Comparison of ENCODE assay signal across 11 cellular contexts in genomic region chr4:23934915-23935314, GRCh38. TPM values are rescaled to one million over a fixed set of nuclear protein-coding genes. Genes with fewer than 3 reads are reported as not detected.
DNase-seq lines count a peak whose midpoint lies in the region; ATAC-seq and TF ChIP-seq lines count a peak whose summit lies in the region.
"Had no signal": no experiment of that assay in that cellular context is flagged by ENCODE, and none has a peak within 500 bp of the region (broad histone marks: within the 10 kb centered on the region; RNA-seq: fewer than 3 reads in every experiment).

No MANE protein-coding gene starts in this region.

- no peak overlapping the region for H3K27ac Mint-ChIP-seq in naive thymus-derived CD4-positive, alpha-beta T cell
- H3K27ac Mint-ChIP-seq: activated T-helper 2 cell treated with anti-CD3 and anti-CD28 coated beads, Interferon-gamma antibody, Interleukin-2, Interleukin-4, amounts not matched to agents 10 μg/mL and 5 μg/mL and 100 μg/mL, durations not matched to agents 14 hours and 24 hours and 36 hours had no signal

- intact Hi-C loops in stomach (cut with DNase I; ENCODE audit: low total_unique reads), result no loop called here
- intact Hi-C loops in naive thymus-derived CD4-positive, alpha-beta T cell (cut with micrococcal nuclease), result no loop called here

- H3K27me3 ChIP-seq in stomach, result no peaks in the 10 kb centered on the region
- no peaks in the 10 kb centered on the region for H3K27me3 ChIP-seq in naive thymus-derived CD4-positive, alpha-beta T cell (ENCODE audit: control insufficient read depth in 2 of 2, insufficient read depth in 2 of 2, low read length in 2 of 2)

- 7 to 25% (median 17%) methylated on average over 3 of the region's 3 CpGs for WGBS in stomach, 5 donors

- peak overlapping the region in 3 of 5 donors; percentile 8 to 34 (median 22) for H3K27ac ChIP-seq in stomach
- H3K27ac ChIP-seq in naive thymus-derived CD4-positive, alpha-beta T cell (ENCODE audit: low read depth, low read length), result no peak overlapping the region

- H3K4me1 ChIP-seq in stomach, result peaks cover 11 to 52% (median 40%) of the 10 kb centered on the region in 4 donors
- no peaks in the 10 kb centered on the region for H3K4me1 ChIP-seq in naive thymus-derived CD4-positive, alpha-beta T cell (ENCODE audit: control insufficient read depth in 2 of 2, insufficient read depth in 2 of 2, low read length in 2 of 2)

- TF ChIP-seq EP300 in stomach (IDR thresholded peaks at IDR 0.05), result peak; percentile 28

- H3K36me3 ChIP-seq in stomach, result no peaks in the 10 kb centered on the region
- H3K36me3 ChIP-seq in naive thymus-derived CD4-positive, alpha-beta T cell (ENCODE audit: control insufficient read depth in 2 of 3, insufficient read depth in 3 of 3, low read length in 3 of 3), result no peaks in the 10 kb centered on the region

- POLR2A ChIA-PET in naive thymus-derived CD4-positive, alpha-beta T cell (lab: Charles Lee), result no interaction called here

- H3K4me3 Mint-ChIP-seq in naive thymus-derived CD4-positive, alpha-beta T cell, result no peak overlapping the region

- CTCF ChIA-PET in naive thymus-derived CD4-positive, alpha-beta T cell (lab: Charles Lee), result no interaction called here

- TF ChIP-seq CTCF in stomach (IDR thresholded peaks at IDR 0.05), result no peak

- no peaks in the 10 kb centered on the region for H3K9me3 ChIP-seq in stomach
- H3K9me3 ChIP-seq in naive thymus-derived CD4-positive, alpha-beta T cell (ENCODE audit: control insufficient read depth in 2 of 3, low read length in 3 of 3), result no peaks in the 10 kb centered on the region

- DNase-seq in HCEC 1CT (peak; percentile 73), astrocyte of the hippocampus (ENCODE audit: low read depth, low spot score) (peak; percentile 96), hepatic stellate cell (ENCODE audit: low spot score) (peak; percentile 49), stomach (peak; percentile 75), activated gamma-delta T cell treated with Interleukin-2 at 50 U/mL for 16 hours (no peak)
- DNase-seq in naive thymus-derived CD4-positive, alpha-beta T cell, result no peak
- DNase-seq: PC-3 had no signal

- H3K36me3 Mint-ChIP-seq in naive thymus-derived CD4-positive, alpha-beta T cell, result no peaks in the 10 kb centered on the region

- no peak for TF ChIP-seq POLR2A in stomach (IDR thresholded peaks at IDR 0.05)

- ATAC-seq in HG02571 (IDR thresholded peaks at IDR 0.05; ENCODE audit: unreplicated experiment) (no peak), GM19324 (IDR thresholded peaks at IDR 0.05; ENCODE audit: low FRiP score, unreplicated experiment) (no peak)
- no peak for ATAC-seq in naive thymus-derived CD4-positive, alpha-beta T cell
- ATAC-seq: GM12878, PC-3 had no signal

- H3K4me1 Mint-ChIP-seq in naive thymus-derived CD4-positive, alpha-beta T cell, result no peaks in the 10 kb centered on the region

- H3K4me3 ChIP-seq in stomach, result no peak overlapping the region
- no peak overlapping the region for H3K4me3 ChIP-seq in naive thymus-derived CD4-positive, alpha-beta T cell (ENCODE audit: low read length)
- H3K4me3 ChIP-seq: GM12878 had no signal

- peaks cover 0 to 6% (median 0%) of the 10 kb centered on the region in 5 donors for H3K27me3 Mint-ChIP-seq in naive thymus-derived CD4-positive, alpha-beta T cell

- H3K9me3 Mint-ChIP-seq in naive thymus-derived CD4-positive, alpha-beta T cell, result peaks cover 0 to 6% (median 3%) of the 10 kb centered on the region in 11 donors
- H3K9me3 Mint-ChIP-seq: activated T-helper 2 cell treated with anti-CD3 and anti-CD28 coated beads, Interferon-gamma antibody, Interleukin-2, Interleukin-4, amounts not matched to agents 10 μg/mL and 5 μg/mL and 100 μg/mL, durations not matched to agents 14 hours and 24 hours and 36 hours had no signal

RNA-seq across cellular contexts. Expression of gene PPARGC1A, which starts 45.1 kb away (rescaled TPM):
- 100 to 1,000 TPM in 1 of 5 donors, 10 to 100 TPM in 4; 11.0 to 230 (median 32.1) TPM for total RNA-seq in stomach
- polyA plus RNA-seq in stomach, result 1 to 10 TPM; 2.0 to 3.2 (median 2.9) TPM
- not detected for total RNA-seq in naive thymus-derived CD4-positive, alpha-beta T cell
- polyA plus RNA-seq in naive thymus-derived CD4-positive, alpha-beta T cell, result not detected
- total RNA-seq: activated T-helper 2 cell treated with anti-CD3 and anti-CD28 coated beads, Interferon-gamma antibody, Interleukin-2, Interleukin-4, amounts not matched to agents 10 μg/mL and 5 μg/mL and 100 μg/mL, durations not matched to agents 14 hours and 24 hours and 36 hours; PC-3 had no signal

Comparison
In these comparisons a context has a peak if more than half of its experiments do, and no peak if none do; other contexts are left out.
1. DNase-seq: peak in HCEC 1CT (single experiment), astrocyte of the hippocampus (single experiment), hepatic stellate cell (single experiment) and stomach (single experiment); none in activated gamma-delta T cell treated with Interleukin-2 at 50 U/mL for 16 hours (single experiment) and naive thymus-derived CD4-positive, alpha-beta T cell (0 of 9).
2. RNA of gene PPARGC1A, which starts 45.1 kb away (total RNA-seq): 11.0 to 230 TPM in stomach; not detected in naive thymus-derived CD4-positive, alpha-beta T cell; every median in the first group is over 4 times any median in the second.